ENCODE assay signal across 10 cellular contexts in genomic region chr3:44114142-44114541, GRCh38.
DNase-seq lines count a peak whose midpoint lies in the region; ATAC-seq and TF ChIP-seq lines count a peak whose summit lies in the region.
"Had no signal": no experiment of that assay in that cellular context is flagged by ENCODE, and none has a peak within 500 bp of the region (broad histone marks: within the 10 kb centered on the region; RNA-seq: fewer than 3 reads in every experiment).

No MANE protein-coding gene starts in this region.

- H3K27me3 Mint-ChIP-seq in H9 (ENCODE audit: low read depth) = peaks cover 11% of the 10 kb centered on the region

- H3K4me2 ChIP-seq in H9 (ENCODE audit: insufficient read depth, insufficient read length, low read length) = no peak overlapping the region

- WGBS in H9 (ENCODE audit: extremely low coverage, insufficient read length, low lambda C conversion rate) = no CpG with 5 or more reads among the region's 12 CpGs
- WGBS in heart right ventricle, 2 donors = 34 to 42% methylated on average over 12 of the region's 12 CpGs

- H2BK15ac ChIP-seq in H9 (ENCODE audit: low read depth, low read length) = no peak overlapping the region

- no peak overlapping the region for H3K4ac ChIP-seq in H9 (ENCODE audit: low read depth, low read length)

- no peak overlapping the region for H2BK120ac ChIP-seq in H9 (ENCODE audit: low read depth, low read length, poor library complexity, severe bottlenecking)

- H2AK5ac ChIP-seq in H9 (ENCODE audit: insufficient read length, low read length) = no peak overlapping the region

- DNase-seq in CD1c-positive myeloid dendritic cell (ENCODE audit: extremely low spot score) (peak; percentile 25), H9 (peak; percentile 87), heart right ventricle (peak; percentile 17 to 36), NCI-H2029 treated with DMSO at 0.1 percent for 48 hours (lab: John Stamatoyannopoulos, UW) (no peak)
- peak; percentile 59 to 64 for DNase-seq in activated CD4-positive, alpha-beta T cell treated with anti-CD3 and anti-CD28 coated beads, Interleukin-2, amount 50 U/mL, for 48 hours
- DNase-seq in stimulated activated CD4-positive, alpha-beta T cell treated with anti-CD3 and anti-CD28 coated beads, Interleukin-2, amount 100 ng/mL, for 24 hours = peak; percentile 55 to 67

- H3K27ac Mint-ChIP-seq in H9 = no peak overlapping the region; a peak in 2 of 7 replicates

- H4K8ac ChIP-seq in H9 (replicated peaks; ENCODE audit: insufficient read length, low read depth, low read length) = no peak overlapping the region

- H3K4me1 Mint-ChIP-seq in H9 = peaks cover 9 to 10% of the 10 kb centered on the region in 2 experiments

- no peaks in the 10 kb centered on the region for H4K20me1 ChIP-seq in H9 (ENCODE audit: control insufficient read depth, insufficient read depth, insufficient read length)

- H4K5ac ChIP-seq in H9 (ENCODE audit: insufficient read length, low read depth, low read length) = no peak overlapping the region

- peaks cover 0 to 3% (median 2%) of the 10 kb centered on the region in 3 experiments; a peak in 2 of 7 replicates for H3K36me3 Mint-ChIP-seq in H9 (ENCODE audit: insufficient read depth in 1 of 3, low read depth in 3 of 3)

- H3K9me3 Mint-ChIP-seq in H9 = no peaks in the 10 kb centered on the region

- H3K9ac ChIP-seq in H9 (ENCODE audit: extremely low read depth, insufficient read length, low read length) = no peak overlapping the region

- H3K18ac ChIP-seq in H9 (ENCODE audit: insufficient read length, low read depth, low read length) = no peak overlapping the region

- H3K14ac ChIP-seq in H9 (ENCODE audit: insufficient read depth, low read length) = no peak overlapping the region; the same call in 1 of the 2 replicates

- no peaks in the 10 kb centered on the region for H3K79me1 ChIP-seq in H9 (ENCODE audit: insufficient read depth, low read depth, low read length, poor library complexity, severe bottlenecking)

- TF ChIP-seq CTCF in H9 (conservative IDR thresholded peaks at IDR 0.05) = peak; percentile 83
- peak in 7 of 9 donors; percentile 34 to 54 (median 47) for TF ChIP-seq CTCF in heart right ventricle (IDR thresholded peaks at IDR 0.05)

- H3K79me2 ChIP-seq in H9 (ENCODE audit: insufficient read depth, low read length) = no peaks in the 10 kb centered on the region

- no peak overlapping the region for H2AFZ ChIP-seq in H9 (ENCODE audit: low read length)

- no peak overlapping the region for H3K4me3 ChIP-seq in heart right ventricle
- H3K4me3 ChIP-seq: upper lobe of left lung had no signal

- H3K23ac ChIP-seq in H9 (ENCODE audit: insufficient read length, low read depth, low read length) = no peak overlapping the region

- no peak overlapping the region for H4K91ac ChIP-seq in H9 (ENCODE audit: insufficient read length, low read depth, low read length)

- H2BK12ac ChIP-seq in H9 (ENCODE audit: insufficient read length, low read depth, low read length) = no peak overlapping the region

- intact Hi-C loops in heart right ventricle (cut with DNase I) = no loop called here

- H3K9me3 ChIP-seq in H9 (ENCODE audit: control insufficient read depth, low read depth, low read length) (no peaks in the 10 kb centered on the region), heart right ventricle (no peaks in the 10 kb centered on the region)
- H3K9me3 ChIP-seq: upper lobe of left lung had no signal

- no peak overlapping the region for H3K27ac ChIP-seq in H9 (ENCODE audit: insufficient read length, low read depth, low read length)
- no peak overlapping the region for H3K27ac ChIP-seq in heart right ventricle
- H3K27ac ChIP-seq: HL-60, upper lobe of left lung had no signal

- no peak overlapping the region for H2BK20ac ChIP-seq in H9 (ENCODE audit: low read depth, low read length, poor library complexity, severe bottlenecking)

- H2BK5ac ChIP-seq in H9 (ENCODE audit: insufficient read length, low read length) = no peak overlapping the region

- H3K4me3 Mint-ChIP-seq in H9 = no peak overlapping the region

- H3K4me1 ChIP-seq in H9 (ENCODE audit: insufficient read depth, low read length) (0 out of 2 replicates have a peak, but pooled peaks cover 3% of the 10 kb centered on the region), heart right ventricle (no peaks in the 10 kb centered on the region)
- H3K4me1 ChIP-seq: upper lobe of left lung had no signal

- H3K56ac ChIP-seq in H9 (ENCODE audit: insufficient read length, low read depth, low read length) = no peak overlapping the region

- no peaks in the 10 kb centered on the region for H3K23me2 ChIP-seq in H9 (ENCODE audit: insufficient read length, low read depth, low read length, poor library complexity, severe bottlenecking)

- H3K27me3 ChIP-seq in H9 (ENCODE audit: insufficient read depth, low read length) = no peaks in the 10 kb centered on the region
- peaks cover 0 to 29% (median 13%) of the 10 kb centered on the region in 7 donors for H3K27me3 ChIP-seq in heart right ventricle
- H3K27me3 ChIP-seq: upper lobe of left lung had no signal

- H3K36me3 ChIP-seq in heart right ventricle = no peaks in the 10 kb centered on the region
- H3K36me3 ChIP-seq: upper lobe of left lung had no signal

- H3T11ph ChIP-seq in H9 (ENCODE audit: low read length) = no peak overlapping the region

- peak in 1 of 8 donors; percentile 52 for ATAC-seq in heart right ventricle
- no peak for ATAC-seq in GM19463 (IDR thresholded peaks at IDR 0.05; ENCODE audit: unreplicated experiment)
- no peak for ATAC-seq in HG03460 (IDR thresholded peaks at IDR 0.05; ENCODE audit: unreplicated experiment)
